In genomic region chr6:24668066-24668996, GRCh38 we compare ENCODE assay signal across 1 cellular context.
TF ChIP-seq lines count a peak whose summit lies in the region.

No MANE protein-coding gene starts in this region.

TF ChIP-seq in GM12878, 131 proteins besides CTCF, POLR2A, EP300 and RAD21:
- TF ChIP-seq MLLT1 (IDR thresholded peaks at IDR 0.05) = peak; percentile 70; the same call in 1 of the 2 replicates
